21 cellular contexts compared by ENCODE assay signal in genomic region chr19:11098327-11098726, GRCh38. TPM values are rescaled to one million over a fixed set of nuclear protein-coding genes. Genes with fewer than 3 reads are reported as not detected.
DNase-seq lines count a peak whose midpoint lies in the region; ATAC-seq and TF ChIP-seq lines count a peak whose summit lies in the region.
"Had no signal": no experiment of that assay in that cellular context is flagged by ENCODE, and none has a peak within 500 bp of the region (broad histone marks: within the 10 kb centered on the region; RNA-seq: fewer than 3 reads in every experiment).

No MANE protein-coding gene starts in this region.

- H3K79me2 ChIP-seq in GM23338 (replicated peaks; ENCODE audit: insufficient read depth) (peaks cover 99% of the 10 kb centered on the region), PC-9 (ENCODE audit: low read depth) (peaks cover 92% of the 10 kb centered on the region), trophoblast cell (ENCODE audit: control insufficient read depth, insufficient read depth, low read length, poor library complexity) (peaks cover 25% of the 10 kb centered on the region)

- peaks cover 73% of the 10 kb centered on the region for H3F3A ChIP-seq in GM23338 (replicated peaks; ENCODE audit: low read depth)
- peaks cover 94% of the 10 kb centered on the region for H3F3A ChIP-seq in PC-9 (ENCODE audit: insufficient read depth, low read depth)

- H3K14ac ChIP-seq in trophoblast cell (ENCODE audit: low read length), result no peak overlapping the region

- H3K9ac ChIP-seq in trophoblast cell (ENCODE audit: low read length), result no peak overlapping the region

- WGBS in trophoblast cell (ENCODE audit: extremely low coverage, insufficient coverage, insufficient read length), result no CpG with 5 or more reads among the region's 2 CpGs
- 96 to 100% methylated on average over 2 of the region's 2 CpGs for WGBS in lower leg skin, 2 donors

- H3K27ac ChIP-seq in GM23338 (ENCODE audit: low read depth) (peak overlapping the region; percentile 81; the same call in 1 of the 2 replicates), PC-9 (peak overlapping the region; percentile 40), epithelial cell of prostate (peak overlapping the region; percentile 100), trophoblast cell (ENCODE audit: low read depth, low read length) (no peak overlapping the region)
- H3K27ac ChIP-seq: A549 had no signal

- no peaks in the 10 kb centered on the region for H3K27me3 Mint-ChIP-seq in GM23338 (ENCODE audit: insufficient read depth, low read depth, poor library complexity)
- H3K27me3 Mint-ChIP-seq: CD4-positive, alpha-beta memory T cell had no signal

- peak overlapping the region; percentile 65 for H3K4ac ChIP-seq in trophoblast cell (ENCODE audit: low read depth, low read length)

- ATAC-seq in GM23338, result no peak
- no peak for ATAC-seq in HG03280 (IDR thresholded peaks at IDR 0.05; ENCODE audit: unreplicated experiment)
- ATAC-seq: A549, HCT116 had no signal

- H4K12ac ChIP-seq in trophoblast cell (ENCODE audit: low read depth, low read length), result no peak overlapping the region

- no peak overlapping the region for H2BK120ac ChIP-seq in trophoblast cell (ENCODE audit: insufficient read depth, low read length, poor library complexity)

- no peak overlapping the region for H4K8ac ChIP-seq in trophoblast cell (ENCODE audit: low read depth, low read length)

- H2BK5ac ChIP-seq in trophoblast cell (ENCODE audit: low read depth, low read length, poor library complexity), result no peak overlapping the region

- no peaks in the 10 kb centered on the region for H3K79me1 ChIP-seq in trophoblast cell (ENCODE audit: low read length)

- no peak overlapping the region for H3K4me2 ChIP-seq in GM23338
- no peak overlapping the region for H3K4me2 ChIP-seq in PC-9
- H3K4me2 ChIP-seq in trophoblast cell (ENCODE audit: low read length), result no peak overlapping the region
- H3K4me2 ChIP-seq: A549 had no signal

- H3K4me1 ChIP-seq in GM23338 (ENCODE audit: insufficient read depth), result peaks cover 16% of the 10 kb centered on the region; the same call in 1 of the 2 replicates
- H3K4me1 ChIP-seq in PC-9 (replicated peaks; ENCODE audit: insufficient read depth), result peaks cover 36% of the 10 kb centered on the region
- peaks cover 6 to 14% of the 10 kb centered on the region in 2 experiments for H3K4me1 ChIP-seq in trophoblast cell (ENCODE audit: control insufficient read depth in 1 of 2, insufficient read depth in 2 of 2, low read length in 2 of 2)

- no peak for TF ChIP-seq CTCF in GM23338 (conservative IDR thresholded peaks at IDR 0.05; ENCODE audit: low read depth in 2 of 2)
- TF ChIP-seq CTCF in PC-9 (conservative IDR thresholded peaks at IDR 0.05), result no peak
- no peak for TF ChIP-seq CTCF in lower leg skin (IDR thresholded peaks at IDR 0.05)

- no peak overlapping the region for H2AK5ac ChIP-seq in trophoblast cell (ENCODE audit: low read length)

- no peak overlapping the region for H3K18ac ChIP-seq in trophoblast cell (ENCODE audit: low read length)

- TF ChIP-seq POLR2A in lower leg skin (IDR thresholded peaks at IDR 0.05), result no peak

- H3K36me3 Mint-ChIP-seq in GM23338 (ENCODE audit: low read depth), result peaks cover 85% of the 10 kb centered on the region
- H3K36me3 Mint-ChIP-seq: IgD-negative memory B cell had no signal

- H3K9me3 Mint-ChIP-seq in GM23338, result no peaks in the 10 kb centered on the region

- H3K4me3 ChIP-seq in GM23338 (no peak overlapping the region), PC-9 (no peak overlapping the region), trophoblast cell (ENCODE audit: low read depth, low read length) (no peak overlapping the region), lower leg skin (ENCODE audit: low read depth, poor library complexity, severe bottlenecking) (no peak overlapping the region)
- H3K4me3 ChIP-seq: A549 had no signal

- POLR2A ChIA-PET in PC-9 (lab: Charles Lee; ENCODE audit: unreplicated experiment), result no interaction called here

- peaks cover 15% of the 10 kb centered on the region for H3K4me1 Mint-ChIP-seq in GM23338

- no peak overlapping the region for H2AFZ ChIP-seq in GM23338
- H2AFZ ChIP-seq in PC-9, result no peak overlapping the region
- H2AFZ ChIP-seq in trophoblast cell (ENCODE audit: insufficient read depth, low read length, poor library complexity), result no peak overlapping the region

- intact Hi-C loops in PC-9 (cut with micrococcal nuclease; ENCODE audit: unreplicated experiment) (no loop called here), lower leg skin (cut with DNase I; ENCODE audit: low total_unique reads) (no loop called here)

- H3K27ac Mint-ChIP-seq in GM23338, result no peak overlapping the region
- H3K27ac Mint-ChIP-seq: IgD-negative memory B cell had no signal

- CTCF ChIA-PET in PC-9 (lab: Charles Lee), result no interaction called here

- H3K36me3 ChIP-seq in GM23338 (ENCODE audit: insufficient read depth), result peaks cover 98% of the 10 kb centered on the region
- H3K36me3 ChIP-seq in PC-9 (ENCODE audit: low read depth), result peaks cover 76% of the 10 kb centered on the region
- peaks cover 57 to 72% of the 10 kb centered on the region in 2 experiments for H3K36me3 ChIP-seq in trophoblast cell (ENCODE audit: control insufficient read depth in 1 of 2, insufficient read depth in 2 of 2, low read length in 2 of 2)

- no peak for DNase-seq in GM23338 (ENCODE audit: low spot score)
- no peak for DNase-seq in PC-9
- no peak for DNase-seq in epithelial cell of prostate (ENCODE audit: low read depth, low spot score)
- DNase-seq in trophoblast cell, result no peak
- no peak for DNase-seq in lower leg skin (ENCODE audit: low spot score in 2 of 2)
- no peak for DNase-seq in activated T-cell treated with anti-CD3 and anti-CD28 coated beads for 4 hours
- DNase-seq: AML-193; C1 segment of cervical spinal cord; Caco-2; CD4-positive, alpha-beta memory T cell; NCI-H1092 treated with DMSO at 0.1 percent for 48 hours; NCI-H1436; NCI-H187; NCI-H2171 treated with DMSO at 0.1 percent for 48 hours; NCI-H524; NCI-H748 treated with DMSO at 0.1 percent for 48 hours; SHP77 had no signal

- no peaks in the 10 kb centered on the region for H3K27me3 ChIP-seq in GM23338 (ENCODE audit: insufficient read depth)
- H3K27me3 ChIP-seq in PC-9 (ENCODE audit: insufficient read depth, low read depth), result no peaks in the 10 kb centered on the region
- no peaks in the 10 kb centered on the region for H3K27me3 ChIP-seq in trophoblast cell (ENCODE audit: insufficient read depth, low read length)

- no peak overlapping the region for H2BK12ac ChIP-seq in trophoblast cell (ENCODE audit: low read length)

- H4K20me1 ChIP-seq in GM23338 (replicated peaks; ENCODE audit: insufficient read depth), result peaks cover 87% of the 10 kb centered on the region
- H4K20me1 ChIP-seq in PC-9 (ENCODE audit: insufficient read depth), result peaks cover 83% of the 10 kb centered on the region

- no peak overlapping the region for H3K4me3 Mint-ChIP-seq in GM23338
- H3K4me3 Mint-ChIP-seq: CD4-positive, alpha-beta memory T cell; IgD-negative memory B cell had no signal

- H3K9me3 ChIP-seq in PC-9 (ENCODE audit: insufficient read depth, low read depth) (no peaks in the 10 kb centered on the region), trophoblast cell (ENCODE audit: insufficient read depth, low read depth, low read length) (no peaks in the 10 kb centered on the region)
- H3K9me3 ChIP-seq: A549, Caco-2 had no signal

- H3K9me2 ChIP-seq in GM23338 (ENCODE audit: insufficient read depth) (no peaks in the 10 kb centered on the region), PC-9 (ENCODE audit: insufficient read depth) (no peaks in the 10 kb centered on the region)

- no peak overlapping the region for H4K91ac ChIP-seq in trophoblast cell (ENCODE audit: low read depth, low read length)

- BruUV-seq in PC-9 (replicated peaks; lab: Mats Ljungman, UMichigan), result no TSS peak

- H3K23ac ChIP-seq in trophoblast cell (ENCODE audit: low read length), result no peak overlapping the region

TF ChIP-seq in GM23338, 12 proteins besides CTCF, POLR2A, EP300 and RAD21:
- no peak for TF ChIP-seq REST (IDR thresholded peaks at IDR 0.05; ENCODE audit: unreplicated experiment)
- no peak for TF ChIP-seq CREB1 (CRISPR knock-in tag; IDR thresholded peaks at IDR 0.05; ENCODE audit: low read depth)
- no peak for TF ChIP-seq ZNF114 (CRISPR knock-in tag; IDR thresholded peaks at IDR 0.05)
- TF ChIP-seq ZNF331 (CRISPR knock-in tag; IDR thresholded peaks at IDR 0.05; ENCODE audit: low read depth), result no peak
TF ChIP-seq in GM23338: peak in this region for 0.

RNA-seq across cellular contexts. Expression of gene LDLR, which starts 9.1 kb away (rescaled TPM):
- 160 and 180 TPM in 2 replicates for total RNA-seq in GM23338 (2014; rRNA removed; shearing (Covaris generic))
- polyA plus RNA-seq in GM23338 (2016; fragmentation: Nextera tagmentation; extraction: Ambion mirVana), result 57.6 and 59.3 TPM in 2 replicates
- total RNA-seq in PC-9 (2021) (160 and 182 TPM in 2 replicates), lower leg skin (10 to 100 TPM; 48.7 to 62.8 (median 58.7) TPM)
- polyA plus RNA-seq in trophoblast cell (2013), result 105 and 112 TPM in 2 replicates

RNA-seq across cellular contexts. Expression of gene SPC24, which starts 57.3 kb away (rescaled TPM):
- total RNA-seq in GM23338 (2014; rRNA removed; shearing (Covaris generic)), result 38.7 and 42.2 TPM in 2 replicates
- 40.6 and 41.8 TPM in 2 replicates for polyA plus RNA-seq in GM23338 (2016; fragmentation: Nextera tagmentation; extraction: Ambion mirVana)
- total RNA-seq in PC-9 (2021) (50.9 and 59.2 TPM in 2 replicates), lower leg skin (1 to 10 TPM in 2 of 4 donors, under 1 TPM in 2; 0.17 to 8.5 (median 0.82) TPM)
- 9.0 and 11.0 TPM in 2 replicates for polyA plus RNA-seq in trophoblast cell (2013)
- polyA plus RNA-seq: IgD-negative memory B cell had no signal
